In the genomic region with DNA sequence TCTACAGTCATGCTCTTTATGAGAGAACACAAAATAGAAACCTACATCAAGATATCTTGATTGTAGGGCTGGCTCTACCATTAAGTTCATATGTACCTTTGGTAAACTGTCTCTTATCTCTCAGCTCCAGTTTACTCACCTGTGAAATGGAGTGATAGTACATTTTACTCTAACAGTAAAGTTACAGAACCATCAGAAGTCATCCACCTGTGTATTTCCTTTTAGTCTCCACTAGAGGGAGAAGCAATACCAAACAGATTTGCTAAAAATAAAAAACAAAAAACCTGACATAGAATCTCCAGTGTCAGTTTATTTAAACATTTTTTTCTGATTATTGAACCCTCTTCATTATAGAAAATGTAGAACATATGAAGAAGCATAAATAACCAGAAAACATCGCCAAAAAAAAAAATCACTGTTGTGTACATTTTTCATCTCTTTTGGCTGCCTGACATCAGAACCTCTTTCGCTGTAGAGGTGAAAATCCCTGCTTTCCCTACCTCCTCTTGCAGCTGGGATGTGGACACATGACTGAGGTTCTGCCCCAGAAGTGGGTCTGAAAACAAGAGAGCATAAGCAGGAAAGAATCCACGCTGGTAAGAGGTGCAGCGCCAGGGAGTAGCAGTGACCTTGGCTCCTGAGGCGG, we compare ENCODE assay signal across 9 cellular contexts. TPM values are rescaled to one million over a fixed set of nuclear protein-coding genes. Genes with fewer than 3 reads are reported as not detected.
DNase-seq lines count a peak whose midpoint lies in the region; ATAC-seq and TF ChIP-seq lines count a peak whose summit lies in the region.
"Had no signal": no experiment of that assay in that cellular context is flagged by ENCODE, and none has a peak within 500 bp of the region (broad histone marks: within the 10 kb centered on the region; RNA-seq: fewer than 3 reads in every experiment).

No MANE protein-coding gene starts in this region.

- intact Hi-C loops in CD8-positive, alpha-beta T cell (cut with DNase I, micrococcal nuclease) = no loop called here
- intact Hi-C loops in head of caudate nucleus (cut with DNase I) = no loop called here
- intact Hi-C loops in CD4-positive, alpha-beta memory T cell (cut with micrococcal nuclease) = no loop called here

- H3K36me3 Mint-ChIP-seq in CD8-positive, alpha-beta T cell = no peaks in the 10 kb centered on the region
- H3K36me3 Mint-ChIP-seq in CD4-positive, alpha-beta memory T cell = no peaks in the 10 kb centered on the region

- no peaks in the 10 kb centered on the region for H3K9me3 ChIP-seq in CD8-positive, alpha-beta T cell (ENCODE audit: low read length)
- no peaks in the 10 kb centered on the region for H3K9me3 ChIP-seq in CD4-positive, alpha-beta memory T cell (ENCODE audit: control insufficient read depth in 1 of 2, low read length in 2 of 2)
- H3K9me3 ChIP-seq: HAP-1 had no signal

- no peaks in the 10 kb centered on the region for H3K27me3 Mint-ChIP-seq in CD8-positive, alpha-beta T cell (ENCODE audit: low read depth)
- no peaks in the 10 kb centered on the region for H3K27me3 Mint-ChIP-seq in CD4-positive, alpha-beta memory T cell

- H3K4me3 ChIP-seq in CD8-positive, alpha-beta T cell (ENCODE audit: low read depth, low read length) = no peak overlapping the region
- H3K4me3 ChIP-seq in CD4-positive, alpha-beta memory T cell (ENCODE audit: low read length in 2 of 2) = no peak overlapping the region
- H3K4me3 ChIP-seq: HAP-1 had no signal

- no peaks in the 10 kb centered on the region for H3K36me3 ChIP-seq in CD8-positive, alpha-beta T cell (ENCODE audit: insufficient read depth, low read length)
- no peaks in the 10 kb centered on the region for H3K36me3 ChIP-seq in CD4-positive, alpha-beta memory T cell (ENCODE audit: insufficient read depth, low read length)
- H3K36me3 ChIP-seq: HAP-1 had no signal

- no peak for DNase-seq in CD8-positive, alpha-beta T cell
- DNase-seq in left lobe of liver (ENCODE audit: low spot score) (no peak), head of caudate nucleus (no peak), T1000 (lab: John Stamatoyannopoulos, UW) (no peak), islet precursor cell (no peak)
- no peak for DNase-seq in CD4-positive, alpha-beta memory T cell

- CTCF ChIA-PET in CD8-positive, alpha-beta T cell (lab: Charles Lee) = interaction anchor here (0.6 kb wide), 1 partner anchor 403 kb away, joined by 5 read pairs; no protein-coding TSS in a partner anchor
- CTCF ChIA-PET in CD4-positive, alpha-beta memory T cell (lab: Charles Lee; ENCODE audit: partially characterized antibody) = interaction anchor here (1.6 kb wide), 1 partner anchor 8 kb away, joined by 4 read pairs; no protein-coding TSS in a partner anchor

- H3K4me3 Mint-ChIP-seq in CD8-positive, alpha-beta T cell = no peak overlapping the region
- no peak overlapping the region for H3K4me3 Mint-ChIP-seq in CD4-positive, alpha-beta memory T cell

- no peaks in the 10 kb centered on the region for H3K4me1 Mint-ChIP-seq in CD8-positive, alpha-beta T cell (ENCODE audit: low read depth)
- peaks cover 0 to 3% (median under 1%) of the 10 kb centered on the region in 4 donors for H3K4me1 Mint-ChIP-seq in CD4-positive, alpha-beta memory T cell

- no peak overlapping the region for H3K27ac Mint-ChIP-seq in CD8-positive, alpha-beta T cell
- no peak overlapping the region for H3K27ac Mint-ChIP-seq in CD4-positive, alpha-beta memory T cell

- no peaks in the 10 kb centered on the region for H3K4me1 ChIP-seq in CD8-positive, alpha-beta T cell (ENCODE audit: insufficient read depth, low read length)
- no peaks in the 10 kb centered on the region for H3K4me1 ChIP-seq in CD4-positive, alpha-beta memory T cell (ENCODE audit: insufficient read depth, low read length)
- H3K4me1 ChIP-seq: HAP-1 had no signal

- ATAC-seq in CD8-positive, alpha-beta T cell = no peak
- ATAC-seq in HG03103 (IDR thresholded peaks at IDR 0.05; ENCODE audit: low read depth, unreplicated experiment) = peak; percentile 70
- peak; percentile 78 for ATAC-seq in left lobe of liver

- H3K9me3 Mint-ChIP-seq in CD8-positive, alpha-beta T cell = no peaks in the 10 kb centered on the region
- H3K9me3 Mint-ChIP-seq in CD4-positive, alpha-beta memory T cell = peaks cover 0 to 2% (median 0%) of the 10 kb centered on the region in 8 donors

- H3K27me3 ChIP-seq in CD8-positive, alpha-beta T cell (ENCODE audit: insufficient read depth, low read length) = no peaks in the 10 kb centered on the region
- H3K27me3 ChIP-seq in CD4-positive, alpha-beta memory T cell (ENCODE audit: insufficient read depth, low read length) = no peaks in the 10 kb centered on the region

- no peak overlapping the region for H3K27ac ChIP-seq in CD8-positive, alpha-beta T cell (ENCODE audit: low read depth, low read length)
- no peak overlapping the region for H3K27ac ChIP-seq in VCaP
- no peak overlapping the region for H3K27ac ChIP-seq in CD4-positive, alpha-beta memory T cell (ENCODE audit: low read depth, low read length)

- peak; percentile 33 for TF ChIP-seq CTCF in CD8-positive, alpha-beta T cell (IDR thresholded peaks at IDR 0.05)
- peak; percentile 83 for TF ChIP-seq CTCF in VCaP (conservative IDR thresholded peaks at IDR 0.05)

- POLR2A ChIA-PET in CD8-positive, alpha-beta T cell (lab: Charles Lee) = no interaction called here
- POLR2A ChIA-PET in CD4-positive, alpha-beta memory T cell (lab: Charles Lee; ENCODE audit: partially characterized antibody) = no interaction called here

RNA-seq across cellular contexts. Expression of a gene that starts 48.7 kb away (rescaled TPM):
- not detected for total RNA-seq in CD8-positive, alpha-beta T cell
- 11.8 TPM for total RNA-seq in left lobe of liver
- not detected for total RNA-seq in CD4-positive, alpha-beta memory T cell
- not detected for polyA plus RNA-seq in CD4-positive, alpha-beta memory T cell

Comparison
In these comparisons a context has a peak if more than half of its experiments do, and no peak if none do; other contexts are left out.
1. RNA of a gene that starts 48.7 kb away (total RNA-seq): 11.8 TPM in left lobe of liver (single experiment); not detected in CD8-positive, alpha-beta T cell and not detected in CD4-positive, alpha-beta memory T cell; every median in the first group is over 10 times any median in the second.